9 cellular contexts compared by ENCODE assay signal in genomic region chr2:18546586-18546985, GRCh38. TPM values are rescaled to one million over a fixed set of nuclear protein-coding genes. Genes with fewer than 3 reads are reported as not detected.
DNase-seq lines count a peak whose midpoint lies in the region; ATAC-seq lines count a peak whose summit lies in the region.
"Had no signal": no experiment of that assay in that cellular context is flagged by ENCODE, and none has a peak within 500 bp of the region (broad histone marks: within the 10 kb centered on the region; RNA-seq: fewer than 3 reads in every experiment).

No MANE protein-coding gene starts in this region.

- no peak overlapping the region for H3K4ac ChIP-seq in mesenchymal stem cell (ENCODE audit: low read depth in 1 of 2, low read length in 2 of 2)

- H3K4me1 ChIP-seq in mesenchymal stem cell (ENCODE audit: control insufficient read depth, insufficient read depth, low read depth, low read length), result no peaks in the 10 kb centered on the region
- H3K4me1 ChIP-seq: suprapubic skin had no signal

- H3K9me3 ChIP-seq in mesenchymal stem cell (ENCODE audit: control insufficient read depth, low read length), result peaks cover 4% of the 10 kb centered on the region
- H3K9me3 ChIP-seq: suprapubic skin had no signal

- H3K23ac ChIP-seq in mesenchymal stem cell (ENCODE audit: low read length in 2 of 2), result no peak overlapping the region

- DNase-seq in NCI-H1105 (lab: John Stamatoyannopoulos, UW) (peak; percentile 2), NCI-H1105 treated with DMSO at 0.1 percent for 48 hours (lab: John Stamatoyannopoulos, UW) (no peak), NCI-H774 (lab: John Stamatoyannopoulos, UW) (peak; percentile 78), mesenchymal stem cell (peak; percentile 8), SKM-1 (lab: John Stamatoyannopoulos, UW; ENCODE audit: unreplicated experiment) (no peak)

- H2BK120ac ChIP-seq in mesenchymal stem cell (ENCODE audit: low read depth, low read length), result no peak overlapping the region

- no peak overlapping the region for H4K91ac ChIP-seq in mesenchymal stem cell (ENCODE audit: low read length)

- no peak overlapping the region for H3K4me2 ChIP-seq in mesenchymal stem cell (ENCODE audit: low read length, poor library complexity, severe bottlenecking)

- ATAC-seq in HG02981 (IDR thresholded peaks at IDR 0.05; ENCODE audit: unreplicated experiment), result peak; percentile 54
- no peak for ATAC-seq in GM18517 (IDR thresholded peaks at IDR 0.05; ENCODE audit: unreplicated experiment)
- no peak for ATAC-seq in GM18861 (IDR thresholded peaks at IDR 0.05; ENCODE audit: unreplicated experiment)

- no peak overlapping the region for H3K9ac ChIP-seq in mesenchymal stem cell (ENCODE audit: low read length)

- no peak overlapping the region for H3K4me3 ChIP-seq in mesenchymal stem cell (ENCODE audit: insufficient read depth in 1 of 2, low read depth in 1 of 2, low read length in 2 of 2)
- H3K4me3 ChIP-seq: suprapubic skin had no signal

- H3K79me1 ChIP-seq in mesenchymal stem cell (replicated peaks; ENCODE audit: low read length, poor library complexity, severe bottlenecking), result peaks cover under 1% of the 10 kb centered on the region

- 70% methylated on average over 2 of the region's 2 CpGs for WGBS in mesenchymal stem cell

- H2AK5ac ChIP-seq in mesenchymal stem cell (ENCODE audit: low read length, severe bottlenecking), result no peak overlapping the region

- no peak overlapping the region for H2BK12ac ChIP-seq in mesenchymal stem cell (ENCODE audit: low read length in 2 of 2)

- H2AFZ ChIP-seq in mesenchymal stem cell (ENCODE audit: low read depth, low read length), result no peak overlapping the region

- H2BK5ac ChIP-seq in mesenchymal stem cell (ENCODE audit: low read depth, low read length, poor library complexity, severe bottlenecking), result no peak overlapping the region

- H3K14ac ChIP-seq in mesenchymal stem cell (ENCODE audit: low read length in 2 of 2), result no peak overlapping the region

- no peaks in the 10 kb centered on the region for H3K36me3 ChIP-seq in mesenchymal stem cell (ENCODE audit: control insufficient read depth in 1 of 2, insufficient read depth in 2 of 2, low read depth in 1 of 2, low read length in 2 of 2)
- H3K36me3 ChIP-seq: suprapubic skin had no signal

- no peaks in the 10 kb centered on the region for H3K27me3 ChIP-seq in mesenchymal stem cell (ENCODE audit: control insufficient read depth in 1 of 2, insufficient read depth in 1 of 2, low read length in 2 of 2)
- H3K27me3 ChIP-seq: suprapubic skin had no signal

- H3K27ac ChIP-seq in mesenchymal stem cell (ENCODE audit: low read length, poor library complexity, severe bottlenecking), result no peak overlapping the region
- H3K27ac ChIP-seq: suprapubic skin had no signal

- no peak overlapping the region for H4K8ac ChIP-seq in mesenchymal stem cell (ENCODE audit: low read length)

- H3K18ac ChIP-seq in mesenchymal stem cell (ENCODE audit: low read depth in 1 of 2, low read length in 2 of 2), result no peak overlapping the region

- H2BK15ac ChIP-seq in mesenchymal stem cell (ENCODE audit: low read depth, poor library complexity, severe bottlenecking), result no peak overlapping the region

RNA-seq across cellular contexts. Expression of gene RDH14, which starts 13.9 kb away (rescaled TPM):
- polyA plus RNA-seq in mesenchymal stem cell (2013, experiment 1 of 2), result 19.6 TPM
- 20.0 TPM for polyA plus RNA-seq in mesenchymal stem cell (2013, experiment 2 of 2)

RNA-seq across cellular contexts. Expression of gene NT5C1B, which starts 42.8 kb away (rescaled TPM):
- polyA plus RNA-seq in mesenchymal stem cell (2013, experiment 1 of 2), result not detected
- polyA plus RNA-seq in mesenchymal stem cell (2013, experiment 2 of 2), result not detected

Comparison
In these comparisons a context has a peak if more than half of its experiments do, and no peak if none do; other contexts are left out.
1. DNase-seq: peak in NCI-H1105 (single experiment), NCI-H774 (single experiment) and mesenchymal stem cell (single experiment); none in NCI-H1105 treated with DMSO at 0.1 percent for 48 hours (single experiment) and SKM-1 (single experiment).